Comparison of ENCODE assay signal across 20 cellular contexts in the genomic region with DNA sequence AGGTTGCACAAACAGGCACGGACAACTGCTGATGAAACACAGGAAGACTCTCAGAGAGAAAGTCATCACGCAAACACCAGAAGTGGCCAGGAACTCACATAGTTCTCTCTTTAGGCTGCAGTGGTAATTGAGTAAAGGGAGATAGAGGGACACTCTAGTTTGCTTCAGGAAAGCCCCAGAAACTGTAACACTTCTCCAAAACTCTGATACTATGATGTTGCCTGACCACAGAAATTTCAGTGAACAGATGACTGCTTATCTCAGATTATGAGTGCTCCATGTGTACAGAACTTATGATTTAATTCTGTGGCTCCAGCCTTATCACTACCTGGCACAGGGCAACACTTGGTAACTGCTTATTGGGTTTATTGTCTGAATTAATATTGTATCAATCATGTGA.
DNase-seq lines count a peak whose midpoint lies in the region; ATAC-seq and TF ChIP-seq lines count a peak whose summit lies in the region.
"Had no signal": no experiment of that assay in that cellular context is flagged by ENCODE, and none has a peak within 500 bp of the region (broad histone marks: within the 10 kb centered on the region; RNA-seq: fewer than 3 reads in every experiment).

No MANE protein-coding gene starts in this region.

- H3K9me3 Mint-ChIP-seq in activated T-helper 17 cell treated with anti-CD3 and anti-CD28 coated beads, Interleukin-2, amount 50 U/mL, for 72 hours, result no peaks in the 10 kb centered on the region
- no peaks in the 10 kb centered on the region for H3K9me3 Mint-ChIP-seq in nephron progenitor cell

- no peak overlapping the region for H3K4me3 Mint-ChIP-seq in activated T-helper 17 cell treated with anti-CD3 and anti-CD28 coated beads, Interleukin-2, amount 50 U/mL, for 72 hours
- no peak overlapping the region for H3K4me3 Mint-ChIP-seq in nephron progenitor cell
- H3K4me3 Mint-ChIP-seq: naive thymus-derived CD8-positive, alpha-beta T cell had no signal

- H3K36me3 ChIP-seq in brain microvascular endothelial cell (replicated peaks), result no peaks in the 10 kb centered on the region
- H3K36me3 ChIP-seq: ascending aorta, gastrocnemius medialis, lower lobe of right lung, stomach, uterus, WERI-Rb-1 had no signal

- no peaks in the 10 kb centered on the region for H3K4me1 Mint-ChIP-seq in activated T-helper 17 cell treated with anti-CD3 and anti-CD28 coated beads, Interleukin-2, amount 50 U/mL, for 72 hours
- H3K4me1 Mint-ChIP-seq in nephron progenitor cell, result no peaks in the 10 kb centered on the region
- H3K4me1 Mint-ChIP-seq: naive thymus-derived CD8-positive, alpha-beta T cell had no signal

- no peaks in the 10 kb centered on the region for H3K27me3 Mint-ChIP-seq in activated T-helper 17 cell treated with anti-CD3 and anti-CD28 coated beads, Interleukin-2, amount 50 U/mL, for 72 hours
- H3K27me3 Mint-ChIP-seq in nephron progenitor cell (ENCODE audit: low read depth, poor library complexity), result peaks cover 7% of the 10 kb centered on the region

- no peak for TF ChIP-seq CTCF in brain microvascular endothelial cell (IDR thresholded peaks at IDR 0.05; ENCODE audit: low read depth, low read length, missing control alignments)
- no peak for TF ChIP-seq CTCF in nephron progenitor cell (IDR thresholded peaks at IDR 0.05)

- no peak overlapping the region for H3K27ac ChIP-seq in brain microvascular endothelial cell
- H3K27ac ChIP-seq: ascending aorta, gastrocnemius medialis, lower lobe of right lung, stomach, uterus, WERI-Rb-1 had no signal

- H3K4me3 ChIP-seq in brain microvascular endothelial cell (ENCODE audit: low read depth, low read length), result no peak overlapping the region
- H3K4me3 ChIP-seq: ascending aorta, gastrocnemius medialis, lower lobe of right lung, stomach, uterus had no signal

- no peak overlapping the region for H3K27ac Mint-ChIP-seq in activated T-helper 17 cell treated with anti-CD3 and anti-CD28 coated beads, Interleukin-2, amount 50 U/mL, for 72 hours
- no peak overlapping the region for H3K27ac Mint-ChIP-seq in nephron progenitor cell
- H3K27ac Mint-ChIP-seq: naive thymus-derived CD8-positive, alpha-beta T cell had no signal

- H3K36me3 Mint-ChIP-seq in activated T-helper 17 cell treated with anti-CD3 and anti-CD28 coated beads, Interleukin-2, amount 50 U/mL, for 72 hours (ENCODE audit: low read depth), result no peaks in the 10 kb centered on the region
- H3K36me3 Mint-ChIP-seq in nephron progenitor cell (ENCODE audit: low read depth), result no peaks in the 10 kb centered on the region
- H3K36me3 Mint-ChIP-seq: naive thymus-derived CD8-positive, alpha-beta T cell had no signal

- peak; percentile 63 for ATAC-seq in GM18511 (IDR thresholded peaks at IDR 0.05; ENCODE audit: unreplicated experiment)
- ATAC-seq in GM21515 (IDR thresholded peaks at IDR 0.05; ENCODE audit: unreplicated experiment), result peak; percentile 59
- ATAC-seq in HG03095 (IDR thresholded peaks at IDR 0.05; ENCODE audit: unreplicated experiment), result peak; percentile 71
- peak; percentile 23 for ATAC-seq in activated T-helper 17 cell treated with anti-CD3 and anti-CD28 coated beads, Interleukin-2, amount 50 U/mL, for 72 hours (replicated peaks)
- ATAC-seq: gastrocnemius medialis; lower lobe of right lung; naive thymus-derived CD8-positive, alpha-beta T cell had no signal

- DNase-seq in hypothalamus (lab: John Stamatoyannopoulos, UW) (no peak), AML-193 (lab: John Stamatoyannopoulos, UW) (no peak), brain microvascular endothelial cell (no peak), nephron progenitor cell (no peak)
- DNase-seq: activated gamma-delta T cell treated with Interleukin-2 at 50 U/mL for 16 hours; Calu3; gastrocnemius medialis; GDM1; lower lobe of right lung; naive thymus-derived CD8-positive, alpha-beta T cell; NCI-H1048; NCI-H774; stomach; uterus; WERI-Rb-1 had no signal

- in situ Hi-C loops in brain microvascular endothelial cell (cut with HindIII; ENCODE audit: low pct_ligation_motif_present, low sequenced_read_pairs), result no loop called here

- no peaks in the 10 kb centered on the region for H3K27me3 ChIP-seq in brain microvascular endothelial cell (replicated peaks)
- H3K27me3 ChIP-seq: ascending aorta, gastrocnemius medialis, stomach, uterus had no signal
